1 cellular context compared by ENCODE assay signal in genomic region chr19:39403331-39404312, GRCh38.
TF ChIP-seq lines count a peak whose summit lies in the region.

No MANE protein-coding gene starts in this region.

TF ChIP-seq in GM23338, 12 proteins besides CTCF, POLR2A, EP300 and RAD21 (continued from another document):
- TF ChIP-seq ZNF462 (CRISPR knock-in tag; IDR thresholded peaks at IDR 0.05), result no peak
